7 cellular contexts compared by ENCODE assay signal in the genomic region with DNA sequence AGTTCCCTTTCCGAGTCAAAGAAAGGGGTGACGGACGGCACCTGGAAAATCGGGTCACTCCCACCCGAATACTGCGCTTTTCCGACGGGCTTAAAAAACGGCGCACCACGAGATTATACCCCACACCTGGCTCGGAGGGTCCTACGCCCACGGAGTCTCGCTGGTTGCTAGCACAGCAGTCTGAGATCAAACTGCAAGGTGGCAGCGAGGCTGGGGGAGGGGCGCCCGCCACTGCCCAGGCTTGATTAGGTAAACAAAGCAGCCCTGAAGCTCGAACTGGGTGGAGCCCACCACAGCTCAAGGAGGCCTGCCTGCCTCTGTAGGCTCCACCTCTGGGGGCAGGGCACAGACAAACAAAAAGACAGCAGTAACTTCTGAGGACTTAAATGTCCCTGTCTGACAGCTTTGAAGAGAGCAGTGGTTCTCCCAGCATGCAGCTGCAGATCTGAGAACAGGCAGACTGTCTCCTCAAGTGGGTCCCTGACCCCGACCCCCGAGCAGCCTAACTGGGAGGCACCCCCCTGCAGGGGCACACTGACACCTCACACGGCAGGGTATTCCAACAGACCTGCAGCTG.
DNase-seq lines count a peak whose midpoint lies in the region; ATAC-seq and TF ChIP-seq lines count a peak whose summit lies in the region.
"Not testable (repeated sequence)": the region's sequence is repeated elsewhere in the genome, so short reads cannot be mapped to it uniquely, and the experiment has no call there.

No MANE protein-coding gene starts in this region.

- not testable (repeated sequence) for H3K27me3 Mint-ChIP-seq in GM23338 (ENCODE audit: insufficient read depth, low read depth, poor library complexity); chondrocyte (ENCODE audit: low read depth); natural killer cell (ENCODE audit: low read depth in 2 of 2)

- H3K9me3 Mint-ChIP-seq in GM23338 (peaks cover 27% of the 10 kb centered on the region), chondrocyte (ENCODE audit: low read depth) (peaks cover 21% of the 10 kb centered on the region)
- not testable (repeated sequence) for H3K9me3 Mint-ChIP-seq in natural killer cell

- not testable (repeated sequence) for H3K4me1 ChIP-seq in GM23338 (ENCODE audit: insufficient read depth); RWPE2 (ENCODE audit: insufficient read depth, poor library complexity, severe bottlenecking); iPS-15b (ENCODE audit: control insufficient read depth, insufficient read depth, low read length); smooth muscle cell (ENCODE audit: low read depth)

- H3K9ac ChIP-seq in iPS-15b (ENCODE audit: low read depth, low read length); smooth muscle cell (ENCODE audit: low read depth): not testable (repeated sequence)

- H3K27ac Mint-ChIP-seq in GM23338; chondrocyte (ENCODE audit: unreplicated experiment); natural killer cell: not testable (repeated sequence)

- H3K4me2 ChIP-seq in GM23338 (peak overlapping the region; percentile 64), smooth muscle cell (peak overlapping the region; percentile 78)

- H3K4me1 Mint-ChIP-seq in GM23338; chondrocyte (ENCODE audit: low read depth); natural killer cell: not testable (repeated sequence)

- not testable (repeated sequence) for H3K27me3 ChIP-seq in GM23338 (ENCODE audit: insufficient read depth); RWPE2 (ENCODE audit: insufficient read depth, poor library complexity, severe bottlenecking); iPS-15b (ENCODE audit: control insufficient read depth, insufficient read depth, low read length); smooth muscle cell (ENCODE audit: low read depth)

- peak overlapping the region; percentile 53; the same call in 2 of the 3 replicates for H3K4me3 Mint-ChIP-seq in GM23338
- peak overlapping the region; percentile 84 for H3K4me3 Mint-ChIP-seq in chondrocyte (ENCODE audit: unreplicated experiment)
- H3K4me3 Mint-ChIP-seq in natural killer cell = peak overlapping the region; percentile 25

- H2AFZ ChIP-seq in GM23338 (0 out of 2 replicates have a peak overlapping the region, but pooled peaks have one; percentile 10), smooth muscle cell (ENCODE audit: low read depth) (peak overlapping the region; percentile 81)

- TF ChIP-seq CTCF in GM23338 (conservative IDR thresholded peaks at IDR 0.05; ENCODE audit: low read depth in 2 of 2); RWPE2 (IDR thresholded peaks at IDR 0.05; ENCODE audit: poor library complexity, severe bottlenecking); chondrocyte (IDR thresholded peaks at IDR 0.05); natural killer cell (IDR thresholded peaks at IDR 0.05); smooth muscle cell (IDR thresholded peaks at IDR 0.05; ENCODE audit: borderline replicate concordance, insufficient read depth, poor library complexity, severe bottlenecking): not testable (repeated sequence)

- WGBS in smooth muscle cell (ENCODE audit: low lambda C conversion rate) = 15% methylated on average over 22 of the region's 22 CpGs

- DNase-seq in GM23338 (ENCODE audit: low spot score); RWPE2 (ENCODE audit: low spot score); chondrocyte (ENCODE audit: low spot score); natural killer cell; smooth muscle cell (lab: John Stamatoyannopoulos, UW; ENCODE audit: unreplicated experiment): not testable (repeated sequence)
- DNase-seq in activated T-cell treated with anti-CD3 and anti-CD28 coated beads, Interleukin-2, amount 50 U/mL, for 1 hour = peak; percentile 20

- not testable (repeated sequence) for H3K79me2 ChIP-seq in GM23338 (replicated peaks; ENCODE audit: insufficient read depth); smooth muscle cell (ENCODE audit: low read depth)

- not testable (repeated sequence) for H3K9me3 ChIP-seq in RWPE2 (ENCODE audit: severe bottlenecking); iPS-15b (ENCODE audit: control insufficient read depth, insufficient read depth, low read length); smooth muscle cell (replicated peaks; ENCODE audit: low read depth)

- peak overlapping the region; percentile 77; the same call in 1 of the 2 replicates for H3K27ac ChIP-seq in GM23338 (ENCODE audit: low read depth)
- H3K27ac ChIP-seq in RWPE2 (ENCODE audit: poor library complexity, severe bottlenecking); smooth muscle cell (ENCODE audit: low read depth): not testable (repeated sequence)

- H3K36me3 ChIP-seq in GM23338 (ENCODE audit: insufficient read depth); RWPE2 (ENCODE audit: low read depth); iPS-15b (ENCODE audit: control insufficient read depth, insufficient read depth, low read length); smooth muscle cell (ENCODE audit: low read depth): not testable (repeated sequence)

- not testable (repeated sequence) for H4K20me1 ChIP-seq in GM23338 (replicated peaks; ENCODE audit: insufficient read depth); smooth muscle cell (ENCODE audit: low read depth)

- intact Hi-C loops in natural killer cell (cut with micrococcal nuclease) = not testable (repeated sequence)

- H3F3A ChIP-seq in GM23338 (replicated peaks; ENCODE audit: low read depth); smooth muscle cell (ENCODE audit: low read depth): not testable (repeated sequence)

- ATAC-seq in GM23338; RWPE2 (ENCODE audit: low read depth); natural killer cell: not testable (repeated sequence)

- H3K9me2 ChIP-seq in GM23338 (ENCODE audit: insufficient read depth) = not testable (repeated sequence)

- H3K4me3 ChIP-seq in GM23338 (peak overlapping the region; percentile 49), RWPE2 (ENCODE audit: severe bottlenecking) (peak overlapping the region; percentile 23), iPS-15b (ENCODE audit: low read depth, low read length) (peak overlapping the region; percentile 37), smooth muscle cell (peak overlapping the region; percentile 54)

- peaks cover 21% of the 10 kb centered on the region; the same call in 2 of the 3 replicates for H3K36me3 Mint-ChIP-seq in GM23338 (ENCODE audit: low read depth)
- peaks cover 14% of the 10 kb centered on the region for H3K36me3 Mint-ChIP-seq in chondrocyte (ENCODE audit: low read depth)
- H3K36me3 Mint-ChIP-seq in natural killer cell = not testable (repeated sequence)

Comparison
In these comparisons a context has a peak if more than half of its experiments do, and no peak if none do; other contexts are left out.
1. H3K4me3 Mint-ChIP-seq: peak in every context shown above with its lines; median percentile 84 in chondrocyte; 53 in GM23338; 25 in natural killer cell.